38 cellular contexts compared by ENCODE assay signal in genomic region chr15:36315649-36316048, GRCh38.
"Had no signal": no experiment of that assay in that cellular context is flagged by ENCODE, and none has a peak within 500 bp of the region (broad histone marks: within the 10 kb centered on the region; RNA-seq: fewer than 3 reads in every experiment).

No MANE protein-coding gene starts in this region.

- H3K36me3 Mint-ChIP-seq: activated naive CD4-positive, alpha-beta T cell treated with anti-CD3 and anti-CD28 coated beads, Interleukin-2, amount 10 ng/mL, durations not matched to agents 7 days and 5 days; activated naive CD4-positive, alpha-beta T cell treated with anti-CD3 and anti-CD28 coated beads, Interleukin-2, amount 50 U/mL, for 24 hours; activated naive CD8-positive, alpha-beta T cell; activated naive CD8-positive, alpha-beta T cell treated with anti-CD3 and anti-CD28 coated beads for 36 hours; activated naive CD8-positive, alpha-beta T cell treated with anti-CD3 and anti-CD28 coated beads, Interleukin-2, amount 10 ng/mL, durations not matched to agents 7 days and 5 days; brain had no signal

- ATAC-seq: activated naive CD8-positive, alpha-beta T cell treated with anti-CD3 and anti-CD28 coated beads, Interleukin-2, amount 50 U/mL, for 24 hours; activated T-cell treated with anti-CD3 and anti-CD28 coated beads, Interleukin-2, amount 50 U/mL, for 4 hours; activated T-cell treated with anti-CD3 and anti-CD28 coated beads, Interleukin-2, amount 50 U/mL, for 72 hours; activated T-helper 17 cell treated with anti-CD3 and anti-CD28 coated beads, Interleukin-2, amount 50 U/mL, for 72 hours; body of pancreas had no signal

- H3K4me1 ChIP-seq: adrenal gland, ascending aorta, body of pancreas, breast epithelium had no signal

- H3K36me3 ChIP-seq: adrenal gland, ascending aorta, brain microvascular endothelial cell, breast epithelium, cardiac muscle cell had no signal

- H3K27ac Mint-ChIP-seq: activated naive CD4-positive, alpha-beta T cell treated with anti-CD3 and anti-CD28 coated beads for 36 hours; activated naive CD4-positive, alpha-beta T cell treated with anti-CD3 and anti-CD28 coated beads, Interleukin-2, amount 10 ng/mL, durations not matched to agents 7 days and 5 days; activated naive CD4-positive, alpha-beta T cell treated with anti-CD3 and anti-CD28 coated beads, Interleukin-2, amount 50 U/mL, for 24 hours; activated naive CD8-positive, alpha-beta T cell; activated naive CD8-positive, alpha-beta T cell treated with anti-CD3 and anti-CD28 coated beads for 36 hours; activated naive CD8-positive, alpha-beta T cell treated with anti-CD3 and anti-CD28 coated beads, Interleukin-2, amount 10 ng/mL, durations not matched to agents 7 days and 5 days; activated naive CD8-positive, alpha-beta T cell treated with anti-CD3 and anti-CD28 coated beads, Interleukin-2, amount 50 U/mL, for 24 hours; activated T-cell treated with anti-CD3 and anti-CD28 coated beads, Interleukin-2, amount 50 U/mL, for 24 hours; activated T-cell treated with anti-CD3 and anti-CD28 coated beads, Interleukin-2, amount 50 U/mL, for 72 hours; activated T-helper 1 cell treated with anti-CD3 and anti-CD28 coated beads, Interleukin-12 subunit alpha, Interleukin-12 subunit beta, Interleukin-2, Interleukin-4 antibody, amounts not matched to agents 30 ng/mL and 10 ng/mL and 1 ng/mL, durations not matched to agents 14 hours and 24 hours and 36 hours; activated T-helper 17 cell treated with anti-CD3 and anti-CD28 coated beads, Interleukin-2, amount 50 U/mL, for 72 hours; activated T-helper 2 cell treated with anti-CD3 and anti-CD28 coated beads, Interferon-gamma antibody, Interleukin-2, Interleukin-4, amounts not matched to agents 10 μg/mL and 5 μg/mL and 100 μg/mL, durations not matched to agents 14 hours and 24 hours and 36 hours; brain had no signal

- H3K9me3 ChIP-seq: ascending aorta, body of pancreas, breast epithelium had no signal

- H3K9me3 Mint-ChIP-seq: activated naive CD4-positive, alpha-beta T cell treated with anti-CD3 and anti-CD28 coated beads for 36 hours; activated naive CD4-positive, alpha-beta T cell treated with anti-CD3 and anti-CD28 coated beads, Interleukin-2, amount 10 ng/mL, durations not matched to agents 7 days and 5 days; activated naive CD4-positive, alpha-beta T cell treated with anti-CD3 and anti-CD28 coated beads, Interleukin-2, amount 50 U/mL, for 24 hours; activated naive CD8-positive, alpha-beta T cell treated with anti-CD3 and anti-CD28 coated beads for 36 hours; activated naive CD8-positive, alpha-beta T cell treated with anti-CD3 and anti-CD28 coated beads, Interleukin-2, amount 10 ng/mL, durations not matched to agents 7 days and 5 days; activated T-cell treated with anti-CD3 and anti-CD28 coated beads, Interleukin-2, amount 50 U/mL, for 4 hours; activated T-helper 1 cell treated with anti-CD3 and anti-CD28 coated beads, Interleukin-12 subunit alpha, Interleukin-12 subunit beta, Interleukin-2, Interleukin-4 antibody, amounts not matched to agents 30 ng/mL and 10 ng/mL and 1 ng/mL, durations not matched to agents 14 hours and 24 hours and 36 hours; activated T-helper 17 cell treated with anti-CD3 and anti-CD28 coated beads, Interleukin-2, amount 50 U/mL, for 72 hours; activated T-helper 2 cell treated with anti-CD3 and anti-CD28 coated beads, Interferon-gamma antibody, Interleukin-2, Interleukin-4, amounts not matched to agents 10 μg/mL and 5 μg/mL and 100 μg/mL, durations not matched to agents 14 hours and 24 hours and 36 hours had no signal

- H3K4me3 ChIP-seq: adrenal gland, ascending aorta, body of pancreas, breast epithelium, cardiac muscle cell had no signal

- FAIRE-seq: astrocyte, bronchial epithelial cell had no signal

- DNase-seq: activated effector memory CD4-positive, alpha-beta T cell treated with anti-CD3 and anti-CD28 coated beads, Interleukin-2, amount 50 U/mL, for 16 hours; activated effector memory CD4-positive, alpha-beta T cell treated with Interleukin-2 at 50 U/mL for 16 hours; activated gamma-delta T cell; activated gamma-delta T cell treated with Interleukin-2 at 50 U/mL for 16 hours; activated naive CD4-positive, alpha-beta T cell; activated naive CD4-positive, alpha-beta T cell treated with anti-CD3 and anti-CD28 coated beads for 36 hours; activated naive CD4-positive, alpha-beta T cell treated with anti-CD3 and anti-CD28 coated beads, Interleukin-2, amount 10 ng/mL, durations not matched to agents 7 days and 5 days; activated naive CD4-positive, alpha-beta T cell treated with anti-CD3 and anti-CD28 coated beads, Interleukin-2, amount 50 U/mL, for 16 hours; activated naive CD4-positive, alpha-beta T cell treated with Interleukin-2 at 50 U/mL for 16 hours; activated naive CD8-positive, alpha-beta T cell treated with anti-CD3 and anti-CD28 coated beads for 36 hours; activated naive CD8-positive, alpha-beta T cell treated with anti-CD3 and anti-CD28 coated beads, Interleukin-2, amount 10 ng/mL, durations not matched to agents 7 days and 5 days; activated naive CD8-positive, alpha-beta T cell treated with anti-CD3 and anti-CD28 coated beads, Interleukin-2, amount 50 U/mL, for 24 hours; activated T-cell treated with anti-CD3 and anti-CD28 coated beads, Interleukin-2, amount 50 U/mL, for 1 hour; activated T-cell treated with anti-CD3 and anti-CD28 coated beads, Interleukin-2, amount 50 U/mL, for 24 hours; activated T-cell treated with anti-CD3 and anti-CD28 coated beads, Interleukin-2, amount 50 U/mL, for 4 hours; activated T-cell treated with anti-CD3 and anti-CD28 coated beads, Interleukin-2, amount 50 U/mL, for 48 hours; activated T-cell treated with anti-CD3 and anti-CD28 coated beads, Interleukin-2, amount 50 U/mL, for 72 hours; adrenal gland; amniotic stem cell; amygdala; anterior cingulate cortex; aorta; body of pancreas; brain microvascular endothelial cell; caudate nucleus; central memory CD4-positive, alpha-beta T cell; cerebellar nuclear complex had no signal

- H3K27ac ChIP-seq: adrenal gland, ascending aorta, body of pancreas, brain microvascular endothelial cell, breast epithelium, cardiac muscle cell had no signal

- H3K27me3 ChIP-seq: adrenal gland, ascending aorta, body of pancreas, brain microvascular endothelial cell, breast epithelium, cardiac muscle cell had no signal
